ENCODE assay signal across 8 cellular contexts in genomic region chr6:11094411-11094851, GRCh38. TPM values are rescaled to one million over a fixed set of nuclear protein-coding genes. Genes with fewer than 3 reads are reported as not detected.
DNase-seq lines count a peak whose midpoint lies in the region; ATAC-seq and TF ChIP-seq lines count a peak whose summit lies in the region.

No MANE protein-coding gene starts in this region.

- H3K9me3 ChIP-seq in SJSA1 (replicated peaks) (no peaks in the 10 kb centered on the region), smooth muscle cell (replicated peaks; ENCODE audit: low read depth) (no peaks in the 10 kb centered on the region)

- H3K36me3 Mint-ChIP-seq in immature natural killer cell: peaks cover 0 to under 1% (median 0%) of the 10 kb centered on the region in 3 donors

- in situ Hi-C loops in astrocyte of the spinal cord (cut with HindIII; ENCODE audit: low sequenced_read_pairs): no loop called here

- peak overlapping the region; percentile 89 to 97 (median 92) for H3K27ac Mint-ChIP-seq in immature natural killer cell

- H3F3A ChIP-seq in smooth muscle cell (ENCODE audit: low read depth): peaks cover 4% of the 10 kb centered on the region

- peaks cover 42% of the 10 kb centered on the region for H4K20me1 ChIP-seq in smooth muscle cell (ENCODE audit: low read depth)

- peak overlapping the region; percentile 86 for H3K4me2 ChIP-seq in smooth muscle cell

- H2AFZ ChIP-seq in smooth muscle cell (ENCODE audit: low read depth): peak overlapping the region; percentile 26

- peak overlapping the region; percentile 93 to 98 (median 94) for H3K4me3 Mint-ChIP-seq in immature natural killer cell

- H3K27me3 ChIP-seq in SJSA1 (replicated peaks) (no peaks in the 10 kb centered on the region), smooth muscle cell (ENCODE audit: low read depth) (no peaks in the 10 kb centered on the region)

- peak overlapping the region; percentile 97 for H3K27ac ChIP-seq in SJSA1
- peak overlapping the region; percentile 68 for H3K27ac ChIP-seq in smooth muscle cell (ENCODE audit: low read depth)

- DNase-seq in ELF-1 (ENCODE audit: low read depth, low spot score) (peak; percentile 77), SJSA1 (ENCODE audit: low read depth in 1 of 2, low spot score in 2 of 2) (peak; percentile 56 to 76), astrocyte of the spinal cord (ENCODE audit: low read depth, low spot score) (peak; percentile 61), immature natural killer cell (no peak), smooth muscle cell (lab: John Stamatoyannopoulos, UW; ENCODE audit: unreplicated experiment) (peak; percentile 28), NCI-H2196 (lab: John Stamatoyannopoulos, UW; ENCODE audit: unreplicated experiment) (no peak)

- peaks cover 51% of the 10 kb centered on the region for H3K79me2 ChIP-seq in smooth muscle cell (ENCODE audit: low read depth)

- ATAC-seq in GM19467 (IDR thresholded peaks at IDR 0.05; ENCODE audit: unreplicated experiment) (peak; percentile 33), HG03565 (IDR thresholded peaks at IDR 0.05; ENCODE audit: unreplicated experiment) (peak; percentile 20)

- peaks cover 5 to 10% (median 6%) of the 10 kb centered on the region in 3 donors for H3K27me3 Mint-ChIP-seq in immature natural killer cell (ENCODE audit: low read depth in 3 of 3)

- H3K4me3 ChIP-seq in SJSA1 (peak overlapping the region; percentile 91), astrocyte of the spinal cord (ENCODE audit: low read depth, low read length) (peak overlapping the region; percentile 89), smooth muscle cell (peak overlapping the region; percentile 69)

- TF ChIP-seq CTCF in astrocyte of the spinal cord (IDR thresholded peaks at IDR 0.05; ENCODE audit: low read depth, low read length) (no peak), smooth muscle cell (IDR thresholded peaks at IDR 0.05; ENCODE audit: borderline replicate concordance, insufficient read depth, poor library complexity, severe bottlenecking) (no peak)

- peaks cover 28 to 34% of the 10 kb centered on the region in 2 donors for H3K4me1 Mint-ChIP-seq in immature natural killer cell

- H3K36me3 ChIP-seq in SJSA1 (peaks cover 14% of the 10 kb centered on the region), smooth muscle cell (ENCODE audit: low read depth) (no peaks in the 10 kb centered on the region)

- peak overlapping the region; percentile 89 for H3K9ac ChIP-seq in smooth muscle cell (ENCODE audit: low read depth)

- no peaks in the 10 kb centered on the region for H3K9me3 Mint-ChIP-seq in immature natural killer cell

- WGBS in smooth muscle cell (ENCODE audit: low lambda C conversion rate): under 1% methylated on average over 15 of the region's 15 CpGs

- H3K4me1 ChIP-seq in SJSA1 (replicated peaks) (peaks cover 21% of the 10 kb centered on the region), smooth muscle cell (ENCODE audit: low read depth) (peaks cover 12% of the 10 kb centered on the region)

RNA-seq across cellular contexts. Expression of gene SMIM13, which starts 0.8 kb away (rescaled TPM):
- 22.1 and 35.9 TPM in 2 replicates for total RNA-seq in SJSA1 (2014; rRNA removed; shearing (Covaris generic))
- polyA plus RNA-seq in immature natural killer cell (1 to 10 TPM; 2.7 to 4.6 (median 4.0) TPM), smooth muscle cell (9.8 and 11.6 TPM in 2 replicates)
- total RNA-seq in smooth muscle cell: 17.7 and 23.9 TPM in 2 replicates

RNA-seq across cellular contexts. Expression of gene ERVFRD-1, which starts 17.1 kb away (rescaled TPM):
- not detected in 2 replicates for total RNA-seq in SJSA1 (2014; rRNA removed; shearing (Covaris generic))
- polyA plus RNA-seq in immature natural killer cell (under 1 TPM in 1 of 3 donors, not detected in 2; 0.09 TPM), smooth muscle cell (0.38 TPM in 1 of 2 replicates, not detected in the other)
- total RNA-seq in smooth muscle cell: 0.09 TPM in 1 of 2 replicates, not detected in the other

RNA-seq across cellular contexts. Expression of gene ELOVL2, which starts 50.3 kb away (rescaled TPM):
- total RNA-seq in SJSA1 (2014; rRNA removed; shearing (Covaris generic)): 6.8 and 10.9 TPM in 2 replicates
- polyA plus RNA-seq in immature natural killer cell (not detected), smooth muscle cell (13.4 and 15.9 TPM in 2 replicates)
- 28.9 and 31.4 TPM in 2 replicates for total RNA-seq in smooth muscle cell

Comparison
In these comparisons a context has a peak if more than half of its experiments do, and no peak if none do; other contexts are left out.
1. DNase-seq: peak in ELF-1 (single experiment), SJSA1 (2 of 2), astrocyte of the spinal cord (single experiment) and smooth muscle cell (single experiment); none in immature natural killer cell (0 of 3) and NCI-H2196 (single experiment).
2. Peak in every context shown above with its lines, with median percentiles within 50 percentile points of each other: H3K4me3 ChIP-seq.